29 cellular contexts compared by ENCODE assay signal in genomic region chr7:25742287-25742686, GRCh38.
"Had no signal": no experiment of that assay in that cellular context is flagged by ENCODE, and none has a peak within 500 bp of the region (broad histone marks: within the 10 kb centered on the region; RNA-seq: fewer than 3 reads in every experiment).

No MANE protein-coding gene starts in this region.

- FAIRE-seq: colon, endometrium, endothelial cell of umbilical vein had no signal

- H3K9me3 ChIP-seq: adrenal gland, body of pancreas, esophagus squamous epithelium, gastroesophageal sphincter, heart right ventricle had no signal

- H3K4me1 Mint-ChIP-seq: activated CD4-positive, alpha-beta T cell treated with anti-CD3 and anti-CD28 coated beads, Interleukin-2, amount 10 ng/mL, durations not matched to agents 7 days and 5 days; activated naive CD4-positive, alpha-beta T cell treated with anti-CD3 and anti-CD28 coated beads, Interleukin-2, amount 50 U/mL, for 24 hours; activated naive CD8-positive, alpha-beta T cell treated with anti-CD3 and anti-CD28 coated beads for 36 hours; activated naive CD8-positive, alpha-beta T cell treated with anti-CD3 and anti-CD28 coated beads, Interleukin-2, amount 50 U/mL, for 24 hours had no signal

- H3K27ac Mint-ChIP-seq: activated CD4-positive, alpha-beta T cell treated with anti-CD3 and anti-CD28 coated beads, Interleukin-2, amount 10 ng/mL, durations not matched to agents 7 days and 5 days; activated CD8-positive, alpha-beta T cell treated with anti-CD3 and anti-CD28 coated beads for 36 hours; activated naive CD4-positive, alpha-beta T cell treated with anti-CD3 and anti-CD28 coated beads for 36 hours; activated naive CD4-positive, alpha-beta T cell treated with anti-CD3 and anti-CD28 coated beads, Interleukin-2, amount 50 U/mL, for 24 hours; activated naive CD8-positive, alpha-beta T cell treated with anti-CD3 and anti-CD28 coated beads for 36 hours; activated naive CD8-positive, alpha-beta T cell treated with anti-CD3 and anti-CD28 coated beads, Interleukin-2, amount 50 U/mL, for 24 hours; activated T-helper 1 cell treated with anti-CD3 and anti-CD28 coated beads, Interleukin-12 subunit alpha, Interleukin-12 subunit beta, Interleukin-2, Interleukin-4 antibody, amounts not matched to agents 30 ng/mL and 10 ng/mL and 1 ng/mL, durations not matched to agents 14 hours and 24 hours and 36 hours; activated T-helper 2 cell treated with anti-CD3 and anti-CD28 coated beads, Interferon-gamma antibody, Interleukin-2, Interleukin-4, amounts not matched to agents 10 μg/mL and 5 μg/mL and 100 μg/mL, durations not matched to agents 14 hours and 24 hours and 36 hours had no signal

- H3K27me3 Mint-ChIP-seq: activated CD4-positive, alpha-beta T cell treated with anti-CD3 and anti-CD28 coated beads, Interleukin-2, amount 10 ng/mL, durations not matched to agents 7 days and 5 days; activated CD8-positive, alpha-beta T cell treated with anti-CD3 and anti-CD28 coated beads for 36 hours; activated naive CD8-positive, alpha-beta T cell treated with anti-CD3 and anti-CD28 coated beads for 36 hours had no signal

- ATAC-seq: activated CD8-positive, alpha-beta T cell treated with anti-CD3 and anti-CD28 coated beads for 36 hours; activated naive CD8-positive, alpha-beta T cell treated with anti-CD3 and anti-CD28 coated beads, Interleukin-2, amount 50 U/mL, for 24 hours; body of pancreas; gastroesophageal sphincter; heart right ventricle had no signal

- H3K4me3 Mint-ChIP-seq: activated CD4-positive, alpha-beta T cell treated with anti-CD3 and anti-CD28 coated beads, Interleukin-2, amount 10 ng/mL, durations not matched to agents 7 days and 5 days; activated CD8-positive, alpha-beta T cell treated with anti-CD3 and anti-CD28 coated beads for 36 hours; activated naive CD4-positive, alpha-beta T cell treated with anti-CD3 and anti-CD28 coated beads for 36 hours; activated naive CD4-positive, alpha-beta T cell treated with anti-CD3 and anti-CD28 coated beads, Interleukin-2, amount 50 U/mL, for 24 hours; activated naive CD8-positive, alpha-beta T cell treated with anti-CD3 and anti-CD28 coated beads for 36 hours; activated naive CD8-positive, alpha-beta T cell treated with anti-CD3 and anti-CD28 coated beads, Interleukin-2, amount 50 U/mL, for 24 hours; activated T-helper 1 cell treated with anti-CD3 and anti-CD28 coated beads, Interleukin-12 subunit alpha, Interleukin-12 subunit beta, Interleukin-2, Interleukin-4 antibody, amounts not matched to agents 30 ng/mL and 10 ng/mL and 1 ng/mL, durations not matched to agents 14 hours and 24 hours and 36 hours had no signal

- H3K9me3 Mint-ChIP-seq: activated CD4-positive, alpha-beta T cell treated with anti-CD3 and anti-CD28 coated beads, Interleukin-2, amount 10 ng/mL, durations not matched to agents 7 days and 5 days; activated CD8-positive, alpha-beta T cell treated with anti-CD3 and anti-CD28 coated beads for 36 hours; activated naive CD4-positive, alpha-beta T cell treated with anti-CD3 and anti-CD28 coated beads for 36 hours; activated naive CD4-positive, alpha-beta T cell treated with anti-CD3 and anti-CD28 coated beads, Interleukin-2, amount 50 U/mL, for 24 hours; activated naive CD8-positive, alpha-beta T cell treated with anti-CD3 and anti-CD28 coated beads for 36 hours; activated naive CD8-positive, alpha-beta T cell treated with anti-CD3 and anti-CD28 coated beads, Interleukin-2, amount 50 U/mL, for 24 hours; activated T-helper 1 cell treated with anti-CD3 and anti-CD28 coated beads, Interleukin-12 subunit alpha, Interleukin-12 subunit beta, Interleukin-2, Interleukin-4 antibody, amounts not matched to agents 30 ng/mL and 10 ng/mL and 1 ng/mL, durations not matched to agents 14 hours and 24 hours and 36 hours; activated T-helper 2 cell treated with anti-CD3 and anti-CD28 coated beads, Interferon-gamma antibody, Interleukin-2, Interleukin-4, amounts not matched to agents 10 μg/mL and 5 μg/mL and 100 μg/mL, durations not matched to agents 14 hours and 24 hours and 36 hours had no signal

- H3K4me3 ChIP-seq: adrenal gland, body of pancreas, esophagus squamous epithelium, gastroesophageal sphincter, heart right ventricle had no signal

- DNase-seq: activated CD4-positive, alpha-beta T cell treated with anti-CD3 and anti-CD28 coated beads for 1 hour; activated CD4-positive, alpha-beta T cell treated with anti-CD3 and anti-CD28 coated beads for 4 hours; activated CD4-positive, alpha-beta T cell treated with anti-CD3 and anti-CD28 coated beads, Interleukin-2, amount 10 ng/mL, durations not matched to agents 7 days and 5 days; activated CD4-positive, alpha-beta T cell treated with anti-CD3 and anti-CD28 coated beads, Interleukin-2, amount 50 U/mL, for 4 hours; activated CD8-positive, alpha-beta memory T cell treated with anti-CD3 and anti-CD28 coated beads for 24 hours; activated CD8-positive, alpha-beta T cell treated with anti-CD3 and anti-CD28 coated beads for 36 hours; activated effector memory CD4-positive, alpha-beta T cell treated with anti-CD3 and anti-CD28 coated beads, Interleukin-2, amount 50 U/mL, for 16 hours; activated naive CD4-positive, alpha-beta T cell treated with anti-CD3 and anti-CD28 coated beads for 36 hours; activated naive CD8-positive, alpha-beta T cell treated with anti-CD3 and anti-CD28 coated beads for 36 hours; activated naive CD8-positive, alpha-beta T cell treated with anti-CD3 and anti-CD28 coated beads, Interleukin-2, amount 50 U/mL, for 24 hours; activated T-cell treated with anti-CD3 and anti-CD28 coated beads, Interleukin-2, amount 50 U/mL, for 48 hours; adrenal gland; amygdala; aorta; body of pancreas; caudate nucleus; effector CD8-positive, alpha-beta T cell; esophagus squamous epithelium; foreskin melanocyte; heart right ventricle; T-helper 2 cell had no signal

- H3K27ac ChIP-seq: adrenal gland, body of pancreas, epithelial cell of prostate, esophagus squamous epithelium, gastroesophageal sphincter, heart right ventricle had no signal

- H3K36me3 Mint-ChIP-seq: activated naive CD4-positive, alpha-beta T cell treated with anti-CD3 and anti-CD28 coated beads, Interleukin-2, amount 50 U/mL, for 24 hours; activated naive CD8-positive, alpha-beta T cell treated with anti-CD3 and anti-CD28 coated beads for 36 hours had no signal

- H3K36me3 ChIP-seq: adrenal gland, esophagus squamous epithelium, gastroesophageal sphincter, heart right ventricle had no signal

- H3K27me3 ChIP-seq: adrenal gland, body of pancreas, gastroesophageal sphincter, heart right ventricle had no signal

- H3K4me1 ChIP-seq: adrenal gland, body of pancreas, esophagus squamous epithelium, gastroesophageal sphincter, heart right ventricle had no signal
